30 cellular contexts compared by ENCODE assay signal in genomic region chr2:215997219-215997618, GRCh38. TPM values are rescaled to one million over a fixed set of nuclear protein-coding genes. Genes with fewer than 3 reads are reported as not detected.
"Had no signal": no experiment of that assay in that cellular context is flagged by ENCODE, and none has a peak within 500 bp of the region (broad histone marks: within the 10 kb centered on the region; RNA-seq: fewer than 3 reads in every experiment).

No MANE protein-coding gene starts in this region.

- H3K27ac Mint-ChIP-seq: activated B cell treated with CpG ODN at 0.5 μM for 24 hours; activated CD4-positive, alpha-beta T cell treated with anti-CD3 and anti-CD28 coated beads, Interleukin-2, amount 10 ng/mL, durations not matched to agents 24 days and 14 days had no signal

- H3K27ac ChIP-seq: ascending aorta, body of pancreas, SJCRH30 had no signal

- H3K4me1 ChIP-seq: ascending aorta, body of pancreas had no signal

- H3K9me3 ChIP-seq: ascending aorta, body of pancreas, MG63, SJCRH30, SK-N-SH had no signal

- DNase-seq: activated B cell treated with CpG ODN at 0.5 μM for 24 hours; activated CD4-positive, alpha-beta T cell treated with anti-CD3 and anti-CD28 coated beads for 1 hour; activated CD4-positive, alpha-beta T cell treated with anti-CD3 and anti-CD28 coated beads, Interleukin-2, amount 10 ng/mL, durations not matched to agents 24 days and 14 days; activated CD4-positive, alpha-beta T cell treated with anti-CD3 and anti-CD28 coated beads, Interleukin-2, amount 50 U/mL, for 48 hours; activated CD8-positive, alpha-beta memory T cell treated with anti-CD3 and anti-CD28 coated beads, Interleukin-2, amount 50 U/mL, for 4 hours; activated effector memory CD4-positive, alpha-beta T cell treated with anti-CD3 and anti-CD28 coated beads, Interleukin-2, amount 50 U/mL, for 16 hours; activated naive CD4-positive, alpha-beta T cell treated with Interleukin-2 at 50 U/mL for 16 hours; activated T-cell treated with anti-CD3 and anti-CD28 coated beads, Interleukin-2, amount 50 U/mL, for 1 hour; body of pancreas; KG1; MG63; MV-4-11; NCI-H1092 treated with DMSO at 0.1 percent for 48 hours; NCI-H1417 treated with DMSO at 0.1 percent for 48 hours; NCI-H1694; NCI-H2029; NCI-H2107; NCI-H2171 treated with DMSO at 0.1 percent for 48 hours; NCI-H226; NCI-H526; NCI-H774; NK-92 treated with Interleukin-12 subunit alpha and Interleukin-12 subunit beta, amount 100 ng/mL, for 24 hours; OCI-M1; Right ventricle myocardium superior; RPMI8226; SJCRH30; SK-N-SH had no signal

- H3K4me3 Mint-ChIP-seq: activated B cell treated with CpG ODN at 0.5 μM for 24 hours; activated CD4-positive, alpha-beta T cell treated with anti-CD3 and anti-CD28 coated beads, Interleukin-2, amount 10 ng/mL, durations not matched to agents 24 days and 14 days; central memory CD8-positive, alpha-beta T cell had no signal

- H3K27me3 Mint-ChIP-seq: activated B cell treated with CpG ODN at 0.5 μM for 24 hours; activated CD4-positive, alpha-beta T cell treated with anti-CD3 and anti-CD28 coated beads, Interleukin-2, amount 10 ng/mL, durations not matched to agents 24 days and 14 days; central memory CD8-positive, alpha-beta T cell had no signal

- H3K27me3 ChIP-seq: ascending aorta, body of pancreas, MG63, SJCRH30 had no signal

- H3K36me3 ChIP-seq: ascending aorta, MG63 had no signal

- ATAC-seq: body of pancreas, Panc1 had no signal

- H3K4me3 ChIP-seq: ascending aorta, body of pancreas, MG63, SJCRH30 had no signal

RNA-seq across cellular contexts. Expression of gene MREG, which starts 16.1 kb away (rescaled TPM):
- total RNA-seq: ascending aorta had no signal
